ENCODE assay signal across 16 cellular contexts in genomic region chr18:30967701-30968100, GRCh38.
DNase-seq lines count a peak whose midpoint lies in the region; ATAC-seq, FAIRE-seq and TF ChIP-seq lines count a peak whose summit lies in the region.
"Had no signal": no experiment of that assay in that cellular context is flagged by ENCODE, and none has a peak within 500 bp of the region (broad histone marks: within the 10 kb centered on the region; RNA-seq: fewer than 3 reads in every experiment).

No MANE protein-coding gene starts in this region.

- H3K4me3 ChIP-seq in HepG2 (replicated peaks in 1 of 3; ENCODE audit: insufficient read depth in 1 of 3, low read depth in 2 of 3, low read length in 3 of 3) (no peak overlapping the region), right lobe of liver (no peak overlapping the region), bronchial epithelial cell (ENCODE audit: low read depth, low read length) (no peak overlapping the region)
- H3K4me3 ChIP-seq: BLaER1 treated with 17β-estradiol and CSF1 and Interleukin-3, amounts not matched to agents 10 nM and 100 nM; GM12878; HAP-1 had no signal

- H3K27ac ChIP-seq in HepG2 (ENCODE audit: extremely low read length, insufficient read depth, low read length) (no peak overlapping the region), right lobe of liver (no peak overlapping the region)
- H3K27ac ChIP-seq: BLaER1 treated with 17β-estradiol and CSF1 and Interleukin-3, amounts not matched to agents 10 nM and 100 nM had no signal

- TF ChIP-seq EP300 in HepG2 (IDR thresholded peaks at IDR 0.05; ENCODE audit: low read depth in 2 of 2, low read length in 2 of 2) = no peak
- no peak for TF ChIP-seq EP300 in HepG2 (CRISPR knock-in tag; IDR thresholded peaks at IDR 0.05; ENCODE audit: borderline replicate concordance)

- ATAC-seq in HepG2 (no peak), right lobe of liver (no peak), GM19463 (IDR thresholded peaks at IDR 0.05; ENCODE audit: unreplicated experiment) (no peak)
- ATAC-seq: GM12878 had no signal

- H3K27me3 ChIP-seq in HepG2 (ENCODE audit: control insufficient read depth in 1 of 2, insufficient read depth in 2 of 2, low read length in 2 of 2) = no peaks in the 10 kb centered on the region; a peak in 1 of 5 replicates
- no peaks in the 10 kb centered on the region for H3K27me3 ChIP-seq in right lobe of liver
- H3K27me3 ChIP-seq in bronchial epithelial cell (ENCODE audit: control insufficient read depth, insufficient read depth, low read length) = peaks cover 2% of the 10 kb centered on the region
- H3K27me3 ChIP-seq: BLaER1 treated with 17β-estradiol and CSF1 and Interleukin-3, amounts not matched to agents 10 nM and 100 nM had no signal

- no peak overlapping the region for H3K4me2 ChIP-seq in HepG2 (ENCODE audit: low read depth, low read length)
- H3K4me2 ChIP-seq: BLaER1 treated with 17β-estradiol and CSF1 and Interleukin-3, amounts not matched to agents 10 nM and 100 nM had no signal

- POLR2A ChIA-PET in HepG2 (lab: Yijun Ruan, JAX) = no interaction called here

- in situ Hi-C loops in HepG2 (cut with HindIII; ENCODE audit: extremely low pct_ligation_motif_present, low pct_unique_long_range_greater_than_20kb) = no loop called here

- intact Hi-C loops in HepG2 (cut with micrococcal nuclease; ENCODE audit: unreplicated experiment) (no loop called here), right lobe of liver (cut with DNase I) (no loop called here)

- H3K4me1 ChIP-seq in HepG2 (ENCODE audit: insufficient read depth, low read length) = peaks cover 7% of the 10 kb centered on the region; the same call in 1 of the 2 replicates
- H3K4me1 ChIP-seq in right lobe of liver = no peaks in the 10 kb centered on the region
- H3K4me1 ChIP-seq: BLaER1 treated with 17β-estradiol and CSF1 and Interleukin-3, amounts not matched to agents 10 nM and 100 nM; HAP-1 had no signal

- no peak for FAIRE-seq in HepG2 (lab: Jason Lieb, UNC)
- no peak for FAIRE-seq in bronchial epithelial cell (lab: Jason Lieb, UNC)
- no peak for FAIRE-seq in HTR-8/SVneo (lab: Jason Lieb, UNC)
- FAIRE-seq: GM12878, GM18507 had no signal

- CTCF ChIA-PET in HepG2 (lab: Yijun Ruan, JAX; ENCODE audit: low intra/inter-chr PET ratio, low total read pairs) = no interaction called here

- no peaks in the 10 kb centered on the region for H3K79me2 ChIP-seq in HepG2 (ENCODE audit: insufficient read depth, low read length)

- no peak for TF ChIP-seq RAD21 in HepG2 (CRISPR knock-in tag; IDR thresholded peaks at IDR 0.05)

- H3K36me3 ChIP-seq in HepG2 (replicated peaks in 1 of 2; ENCODE audit: control insufficient read depth in 1 of 2, insufficient read depth in 2 of 2, low read length in 2 of 2) = no peaks in the 10 kb centered on the region
- H3K36me3 ChIP-seq in right lobe of liver = no peaks in the 10 kb centered on the region
- no peaks in the 10 kb centered on the region for H3K36me3 ChIP-seq in bronchial epithelial cell (ENCODE audit: control insufficient read depth, insufficient read depth, low read length)
- H3K36me3 ChIP-seq: BLaER1 treated with 17β-estradiol and CSF1 and Interleukin-3, amounts not matched to agents 10 nM and 100 nM; HAP-1 had no signal

- H3K9me3 ChIP-seq in HepG2 (ENCODE audit: low read length) (no peaks in the 10 kb centered on the region), right lobe of liver (no peaks in the 10 kb centered on the region)
- H3K9me3 ChIP-seq: BLaER1 treated with 17β-estradiol and CSF1 and Interleukin-3, amounts not matched to agents 10 nM and 100 nM; HAP-1 had no signal

- 24% methylated on average over 4 of the region's 4 CpGs for WGBS in HepG2 (ENCODE audit: low lambda C conversion rate)
- WGBS in right lobe of liver (ENCODE audit: insufficient coverage, low coverage, low lambda C conversion rate, missing lambda C conversion rate) = 41% methylated on average over 2 of the region's 4 CpGs

- TF ChIP-seq CTCF in HepG2 (CRISPR knock-in tag; IDR thresholded peaks at IDR 0.05) = no peak
- TF ChIP-seq CTCF in right lobe of liver (IDR thresholded peaks at IDR 0.05) = no peak
- no peak for TF ChIP-seq CTCF in bronchial epithelial cell (IDR thresholded peaks at IDR 0.05; ENCODE audit: insufficient read depth, low read length, severe bottlenecking)

- TF ChIP-seq POLR2A in HepG2 (IDR thresholded peaks at IDR 0.05; ENCODE audit: insufficient read depth in 1 of 2, low read depth in 2 of 2, low read length in 2 of 2) (no peak), right lobe of liver (IDR thresholded peaks at IDR 0.05) (no peak)

- DNase-seq in HepG2 (ENCODE audit: low spot score) = no peak
- no peak for DNase-seq in right lobe of liver
- peak; percentile 84 for DNase-seq in bronchial epithelial cell (ENCODE audit: low read depth)
- DNase-seq in kidney glomerular epithelial cell (lab: John Stamatoyannopoulos, UW) = peak; percentile 12
- no peak for DNase-seq in NCI-H1092 treated with DMSO at 0.1 percent for 48 hours (lab: John Stamatoyannopoulos, UW)
- no peak for DNase-seq in SW480 (ENCODE audit: low spot score)
- no peak for DNase-seq in HTR-8/SVneo (ENCODE audit: insufficient read length, low spot score)
- DNase-seq: ACHN; CD4-positive, CD25-positive, alpha-beta regulatory T cell; DMS79; GOT3 had no signal

- BruUV-seq in HepG2 (replicated peaks; lab: Mats Ljungman, UMichigan) = no TSS peak

- H4K20me1 ChIP-seq in HepG2 (ENCODE audit: insufficient read depth, low read length) = no peaks in the 10 kb centered on the region
- H4K20me1 ChIP-seq: BLaER1 treated with 17β-estradiol and CSF1 and Interleukin-3, amounts not matched to agents 10 nM and 100 nM had no signal

- H3K9ac ChIP-seq in HepG2 (ENCODE audit: insufficient read depth, low read depth, low read length) = no peak overlapping the region
- H3K9ac ChIP-seq: BLaER1 treated with 17β-estradiol and CSF1 and Interleukin-3, amounts not matched to agents 10 nM and 100 nM had no signal

- no peak overlapping the region for H2AFZ ChIP-seq in HepG2 (ENCODE audit: low read length)

TF ChIP-seq in HepG2, 621 proteins besides CTCF, POLR2A, EP300 and RAD21:
- 0 out of 2 replicates have a peak, but pooled peaks have one; percentile 31 for TF ChIP-seq ATF7 (IDR thresholded peaks at IDR 0.05)
- no peak for TF ChIP-seq ATF7 (CRISPR knock-in tag; IDR thresholded peaks at IDR 0.05)
- no peak for TF ChIP-seq MYC (CRISPR knock-in tag; IDR thresholded peaks at IDR 0.05; ENCODE audit: borderline replicate concordance)

Comparison
In these comparisons a context has a peak if more than half of its experiments do, and no peak if none do; other contexts are left out.
1. DNase-seq: peak in bronchial epithelial cell (single experiment) and kidney glomerular epithelial cell (single experiment); none in HepG2 (single experiment), right lobe of liver (0 of 3), NCI-H1092 treated with DMSO at 0.1 percent for 48 hours (single experiment), SW480 (single experiment) and HTR-8/SVneo (single experiment).